ENCODE assay signal across 8 cellular contexts in genomic region chr2:173048901-173049661, GRCh38. TPM values are rescaled to one million over a fixed set of nuclear protein-coding genes. Genes with fewer than 3 reads are reported as not detected.
A peak's percentile ranks its signal among the peaks of the same experiment; 100 is the strongest.
DNase-seq lines count a peak whose midpoint lies in the region; ATAC-seq and TF ChIP-seq lines count a peak whose summit lies in the region.

No MANE protein-coding gene starts in this region.

- H3K27ac ChIP-seq in RWPE1 (no peak overlapping the region), epithelial cell of prostate (peak overlapping the region; percentile 97), prostate gland (peak overlapping the region; percentile 36 to 60)

- no peak overlapping the region for H3K4me3 ChIP-seq in BE2C (ENCODE audit: low read depth, low read length)
- no peak overlapping the region for H3K4me3 ChIP-seq in prostate gland

- ATAC-seq in GM19043 (IDR thresholded peaks at IDR 0.05; ENCODE audit: low read depth, unreplicated experiment) (peak; percentile 87), HG03378 (IDR thresholded peaks at IDR 0.05; ENCODE audit: unreplicated experiment) (peak; percentile 93), GM18505 (IDR thresholded peaks at IDR 0.05; ENCODE audit: unreplicated experiment) (no peak)

- no peak for TF ChIP-seq POLR2A in prostate gland (IDR thresholded peaks at IDR 0.05)
- TF ChIP-seq POLR2A in GM18505 (IDR thresholded peaks at IDR 0.05; ENCODE audit: borderline replicate concordance, extremely low read depth, insufficient read depth, insufficient read length): no peak

- H3K9me3 ChIP-seq in BE2C (no peaks in the 10 kb centered on the region), prostate gland (no peaks in the 10 kb centered on the region)

- H3K4me1 ChIP-seq in BE2C: peaks cover 5% of the 10 kb centered on the region; the same call in 1 of the 2 replicates
- no peaks in the 10 kb centered on the region for H3K4me1 ChIP-seq in prostate gland (replicated peaks)

- DNase-seq in BE2C (peak; percentile 47), RWPE1 (ENCODE audit: low spot score) (peak; percentile 89), epithelial cell of prostate (ENCODE audit: low read depth, low spot score) (peak; percentile 99), prostate gland (ENCODE audit: low spot score) (peak; percentile 83), middle frontal gyrus (ENCODE audit: extremely low spot score, low spot score) (no peak)

- intact Hi-C loops in prostate gland (cut with DNase I): no loop called here

- no peaks in the 10 kb centered on the region for H3K36me3 ChIP-seq in BE2C
- no peaks in the 10 kb centered on the region for H3K36me3 ChIP-seq in prostate gland

- CTCF ChIA-PET in RWPE1 (lab: Yijun Ruan, JAX): interaction anchor here (0.7 to 1.3 kb wide), 2 partner anchors 21 to 161 kb away, joined by 3 to 6 read pairs; no protein-coding TSS in a partner anchor

- POLR2A ChIA-PET in RWPE1 (lab: Yijun Ruan, JAX; ENCODE audit: low non-redundant PET): no interaction called here

- TF ChIP-seq CTCF in BE2C (IDR thresholded peaks at IDR 0.05; ENCODE audit: low read depth, low read length): no peak
- TF ChIP-seq CTCF in RWPE1 (conservative IDR thresholded peaks at IDR 0.05; ENCODE audit: low read depth): no peak
- TF ChIP-seq CTCF in prostate gland (IDR thresholded peaks at IDR 0.05): no peak

- WGBS in prostate gland: 7% methylated on average over 4 of the region's 4 CpGs

- H3K27me3 ChIP-seq in BE2C (no peaks in the 10 kb centered on the region), prostate gland (replicated peaks; ENCODE audit: insufficient read depth) (no peaks in the 10 kb centered on the region)

RNA-seq across cellular contexts. Expression of gene MAP3K20, which starts 26.6 kb away (rescaled TPM):
- 2.5 TPM for polyA plus RNA-seq in BE2C (2012; ENCODE audit: insufficient read depth, insufficient read length, low read depth)
- total RNA-seq in prostate gland: 10 to 100 TPM; 28.9 to 48.8 TPM
